In genomic region chr11:126284829-126285228, GRCh38 we compare ENCODE assay signal across 8 cellular contexts. TPM values are rescaled to one million over a fixed set of nuclear protein-coding genes. Genes with fewer than 3 reads are reported as not detected.
A peak's percentile ranks its signal among the peaks of the same experiment; 100 is the strongest.
DNase-seq lines count a peak whose midpoint lies in the region; ATAC-seq and TF ChIP-seq lines count a peak whose summit lies in the region.

No MANE protein-coding gene starts in this region.

- DNase-seq in COLO668 (lab: John Stamatoyannopoulos, UW; ENCODE audit: unreplicated experiment) (peak; percentile 88), HT-29 (ENCODE audit: low spot score) (peak; percentile 99), SK-MEL-5 (ENCODE audit: low read depth, low spot score) (peak; percentile 55), left colon (peak; percentile 64 to 78), suprapubic skin (ENCODE audit: low spot score in 2 of 2) (no peak)
- peak; percentile 88 for DNase-seq in activated naive CD4-positive, alpha-beta T cell treated with anti-CD3 and anti-CD28 coated beads, Interleukin-2, amount 50 U/mL, for 16 hours
- DNase-seq in stimulated activated CD8-positive, alpha-beta memory T cell treated with anti-CD3 and anti-CD28 coated beads, Interleukin-7, amount 100 ng/mL, for 24 hours (ENCODE audit: low read depth), result peak; percentile 68

- H3K4me3 ChIP-seq in suprapubic skin, result no peak overlapping the region

- TF ChIP-seq CTCF in suprapubic skin (IDR thresholded peaks at IDR 0.05), result no peak

- intact Hi-C loops in left colon (cut with DNase I, micrococcal nuclease), result no loop called here

- ATAC-seq in GM19467 (IDR thresholded peaks at IDR 0.05; ENCODE audit: unreplicated experiment) (peak; percentile 37), left colon (no peak)

- no peak for TF ChIP-seq EP300 in suprapubic skin (IDR thresholded peaks at IDR 0.05)

- H3K36me3 ChIP-seq in suprapubic skin, result peaks cover 17% of the 10 kb centered on the region

- in situ Hi-C loops in SK-MEL-5 (cut with HindIII; ENCODE audit: low pct_unique_long_range_greater_than_20kb, low sequenced_read_pairs), result no loop called here

- H3K9me3 ChIP-seq in suprapubic skin, result no peaks in the 10 kb centered on the region

- no peak for TF ChIP-seq POLR2A in suprapubic skin (IDR thresholded peaks at IDR 0.05)

- H3K4me1 ChIP-seq in suprapubic skin, result peaks cover 28% of the 10 kb centered on the region

- H3K27me3 ChIP-seq in suprapubic skin, result no peaks in the 10 kb centered on the region

- H3K27ac ChIP-seq in suprapubic skin, result no peak overlapping the region

- WGBS in suprapubic skin, result 28% methylated on average over 6 of the region's 6 CpGs

RNA-seq across cellular contexts. Expression of gene TIRAP, which starts 1.9 kb away (rescaled TPM):
- 11.6 and 12.3 TPM in 2 replicates for total RNA-seq in HT-29 (2014; rRNA removed; shearing (Covaris generic))
- total RNA-seq in SK-MEL-5 (2014; rRNA removed; shearing (Covaris generic)), result 5.9 and 7.0 TPM in 2 replicates
- polyA plus RNA-seq in SK-MEL-5 (2015; cell fraction: cytosol; rRNA removed), result 12.9 and 21.6 TPM in 2 replicates
- 7.1 and 16.9 TPM in 2 replicates for polyA plus RNA-seq in SK-MEL-5 (2015; cell fraction: nucleus; rRNA removed)
- total RNA-seq in left colon (10 to 100 TPM; 17.0 to 22.7 TPM), suprapubic skin (10 to 100 TPM in 3 of 4 donors, 1 to 10 TPM in 1; 8.6 to 15.2 (median 12.6) TPM)

RNA-seq across cellular contexts. Expression of gene FOXRED1, which starts 15.9 kb away (rescaled TPM):
- total RNA-seq in HT-29 (2014; rRNA removed; shearing (Covaris generic)), result 38.2 and 42.6 TPM in 2 replicates
- 21.2 and 27.2 TPM in 2 replicates for total RNA-seq in SK-MEL-5 (2014; rRNA removed; shearing (Covaris generic))
- polyA plus RNA-seq in SK-MEL-5 (2015; cell fraction: cytosol; rRNA removed), result 25.0 and 29.8 TPM in 2 replicates
- polyA plus RNA-seq in SK-MEL-5 (2015; cell fraction: nucleus; rRNA removed), result 42.5 and 43.9 TPM in 2 replicates
- total RNA-seq in left colon (10 to 100 TPM; 25.5 to 35.7 TPM), suprapubic skin (10 to 100 TPM in 3 of 4 donors, 1 to 10 TPM in 1; 7.7 to 22.9 (median 18.9) TPM)

RNA-seq across cellular contexts. Expression of gene SRPRA, which starts 16.1 kb away (rescaled TPM):
- total RNA-seq in HT-29 (2014; rRNA removed; shearing (Covaris generic)), result 125 and 126 TPM in 2 replicates
- total RNA-seq in SK-MEL-5 (2014; rRNA removed; shearing (Covaris generic)), result 124 and 129 TPM in 2 replicates
- 120 and 160 TPM in 2 replicates for polyA plus RNA-seq in SK-MEL-5 (2015; cell fraction: cytosol; rRNA removed)
- polyA plus RNA-seq in SK-MEL-5 (2015; cell fraction: nucleus; rRNA removed), result 129 and 159 TPM in 2 replicates
- total RNA-seq in left colon, result 10 to 100 TPM; 75.5 to 82.6 TPM
- 100 to 1,000 TPM in 1 of 4 donors, 10 to 100 TPM in 3; 84.9 to 108 (median 97.0) TPM for total RNA-seq in suprapubic skin

RNA-seq across cellular contexts. Expression of gene DCPS, which starts 19.0 kb away (rescaled TPM):
- total RNA-seq in HT-29 (2014; rRNA removed; shearing (Covaris generic)), result 51.0 and 63.2 TPM in 2 replicates
- 9.5 and 12.2 TPM in 2 replicates for total RNA-seq in SK-MEL-5 (2014; rRNA removed; shearing (Covaris generic))
- 41.2 and 46.1 TPM in 2 replicates for polyA plus RNA-seq in SK-MEL-5 (2015; cell fraction: cytosol; rRNA removed)
- 13.2 and 13.8 TPM in 2 replicates for polyA plus RNA-seq in SK-MEL-5 (2015; cell fraction: nucleus; rRNA removed)
- total RNA-seq in left colon (10 to 100 TPM; 10.9 to 21.9 TPM), suprapubic skin (10 to 100 TPM; 15.4 to 19.1 (median 17.8) TPM)

Comparison
In these comparisons a context has a peak if more than half of its experiments do, and no peak if none do; other contexts are left out.
1. DNase-seq: peak in COLO668 (single experiment), HT-29 (single experiment), SK-MEL-5 (single experiment), activated naive CD4-positive, alpha-beta T cell treated with anti-CD3 and anti-CD28 coated beads, Interleukin-2, amount 50 U/mL, for 16 hours (single experiment), left colon (2 of 2) and stimulated activated CD8-positive, alpha-beta memory T cell treated with anti-CD3 and anti-CD28 coated beads, Interleukin-7, amount 100 ng/mL, for 24 hours (single experiment); none in suprapubic skin (0 of 2).